ENCODE assay signal across 14 cellular contexts in the genomic region with DNA sequence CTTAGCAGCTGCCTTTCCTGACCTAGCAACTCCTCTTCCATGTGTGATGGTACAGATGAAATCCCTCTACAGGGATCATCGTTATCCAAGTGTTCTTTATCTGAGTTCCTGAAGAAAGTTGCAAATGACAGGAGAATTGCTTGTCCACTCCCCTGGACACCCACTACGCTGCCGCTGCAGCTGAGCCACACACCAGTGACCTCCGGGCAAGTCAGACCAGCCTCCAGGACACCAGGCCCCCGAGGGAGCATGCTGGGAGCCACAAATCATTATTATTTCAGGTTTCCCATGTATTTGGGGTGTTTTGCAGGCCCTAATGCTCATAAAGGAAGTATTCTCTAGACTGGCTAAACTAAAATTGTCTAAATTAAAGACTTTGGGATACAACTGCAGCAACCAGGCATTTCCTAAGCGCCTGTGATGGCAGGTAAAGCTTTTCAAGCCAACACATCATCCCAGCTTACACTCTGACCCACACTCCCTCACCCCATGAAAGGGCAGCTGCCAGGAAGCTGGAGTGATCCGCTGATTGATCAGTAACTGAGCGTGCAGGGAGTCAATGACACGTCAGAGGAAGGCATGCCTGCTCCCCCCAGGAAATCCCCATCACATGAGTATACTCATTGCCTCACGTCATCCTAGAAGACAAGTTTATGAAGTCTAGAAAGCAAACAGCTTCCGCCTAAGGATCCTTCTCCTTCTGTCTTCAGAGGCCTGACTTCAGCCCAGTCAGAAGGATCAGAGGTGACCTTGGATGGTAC. TPM values are rescaled to one million over a fixed set of nuclear protein-coding genes. Genes with fewer than 3 reads are reported as not detected.
DNase-seq lines count a peak whose midpoint lies in the region; FAIRE-seq and TF ChIP-seq lines count a peak whose summit lies in the region.
"Had no signal": no experiment of that assay in that cellular context is flagged by ENCODE, and none has a peak within 500 bp of the region (broad histone marks: within the 10 kb centered on the region; RNA-seq: fewer than 3 reads in every experiment).

No MANE protein-coding gene starts in this region.

- H3K14ac ChIP-seq in mesenchymal stem cell (ENCODE audit: low read length in 2 of 2): no peak overlapping the region

- no peak overlapping the region for H2AK5ac ChIP-seq in mesenchymal stem cell (ENCODE audit: low read length, severe bottlenecking)

- H2AFZ ChIP-seq in mesenchymal stem cell (ENCODE audit: low read depth, low read length): peak overlapping the region; percentile 53
- H2AFZ ChIP-seq: parathyroid adenoma had no signal

- 67% methylated on average over 11 of the region's 11 CpGs for WGBS in mesenchymal stem cell
- WGBS in small intestine, 3 donors: 73 to 84% (median 78%) methylated on average over 11 of the region's 11 CpGs

- H4K8ac ChIP-seq in mesenchymal stem cell (ENCODE audit: low read length): no peak overlapping the region

- no peaks in the 10 kb centered on the region for H3K9me3 ChIP-seq in mesenchymal stem cell (ENCODE audit: control insufficient read depth, low read length)
- no peaks in the 10 kb centered on the region for H3K9me3 ChIP-seq in small intestine (ENCODE audit: control insufficient read depth, low read depth)
- H3K9me3 ChIP-seq: gastrocnemius medialis, thyroid gland had no signal

- H3K27me3 ChIP-seq in mesenchymal stem cell (ENCODE audit: control insufficient read depth in 1 of 2, insufficient read depth in 1 of 2, low read length in 2 of 2) (peaks cover 0 to 21% of the 10 kb centered on the region in 2 experiments), small intestine (ENCODE audit: control insufficient read depth in 2 of 2, insufficient read depth in 2 of 2, low read length in 2 of 2) (peaks cover 0 to 3% of the 10 kb centered on the region in 2 donors)
- H3K27me3 ChIP-seq: thyroid gland had no signal

- H3K36me3 ChIP-seq in mesenchymal stem cell (ENCODE audit: control insufficient read depth in 1 of 2, insufficient read depth in 2 of 2, low read depth in 1 of 2, low read length in 2 of 2): no peaks in the 10 kb centered on the region
- H3K36me3 ChIP-seq in small intestine (ENCODE audit: control insufficient read depth in 2 of 2, insufficient read depth in 2 of 2, low read length in 2 of 2): no peaks in the 10 kb centered on the region
- H3K36me3 ChIP-seq: gastrocnemius medialis, thyroid gland had no signal

- FAIRE-seq in GM12892 (lab: Jason Lieb, UNC): peak; percentile 93
- no peak for FAIRE-seq in small intestine (lab: Jason Lieb, UNC)
- FAIRE-seq in frontal cortex (lab: Jason Lieb, UNC): no peak

- no peak for DNase-seq in GM12892 (ENCODE audit: insufficient read length)
- DNase-seq in HCEC 1CT: peak; percentile 73
- DNase-seq in SK-MEL-5 (ENCODE audit: low read depth, low spot score): peak; percentile 27
- DNase-seq in mesenchymal stem cell: peak; percentile 68
- no peak for DNase-seq in hippocampal formation (lab: John Stamatoyannopoulos, UW)
- DNase-seq in small intestine: no peak
- DNase-seq in amniotic stem cell (lab: John Stamatoyannopoulos, UW): no peak
- no peak for DNase-seq in frontal cortex (ENCODE audit: low spot score in 2 of 2)
- DNase-seq: DMS153; gastrocnemius medialis; NCI-H146; stimulated activated CD4-positive, alpha-beta T cell treated with anti-CD3 and anti-CD28 coated beads, Interleukin-4, amount 100 ng/mL, for 4 hours; thyroid gland had no signal

- no peak for TF ChIP-seq POLR2A in GM12892 (IDR thresholded peaks at IDR 0.05; ENCODE audit: low read depth, low read length)

- H3K23ac ChIP-seq in mesenchymal stem cell (ENCODE audit: low read length in 2 of 2): no peak overlapping the region

- H3K27ac ChIP-seq in mesenchymal stem cell (ENCODE audit: low read length, poor library complexity, severe bottlenecking) (peak overlapping the region; percentile 21), small intestine (ENCODE audit: low read depth in 1 of 2, low read length in 1 of 2) (no peak overlapping the region)
- H3K27ac ChIP-seq: gastrocnemius medialis, parathyroid adenoma, thyroid gland had no signal

- no peak overlapping the region for H3K9ac ChIP-seq in mesenchymal stem cell (ENCODE audit: low read length)
- H3K9ac ChIP-seq: parathyroid adenoma had no signal

- H2BK12ac ChIP-seq in mesenchymal stem cell (ENCODE audit: low read length in 2 of 2): no peak overlapping the region

- H2BK120ac ChIP-seq in mesenchymal stem cell (ENCODE audit: low read depth, low read length): no peak overlapping the region

- H3K18ac ChIP-seq in mesenchymal stem cell (ENCODE audit: low read depth in 1 of 2, low read length in 2 of 2): no peak overlapping the region

- no peak overlapping the region for H2BK15ac ChIP-seq in mesenchymal stem cell (ENCODE audit: low read depth, poor library complexity, severe bottlenecking)

- no peak overlapping the region for H3K4me2 ChIP-seq in mesenchymal stem cell (ENCODE audit: low read length, poor library complexity, severe bottlenecking)

- peaks cover 4% of the 10 kb centered on the region for H3K4me1 ChIP-seq in mesenchymal stem cell (ENCODE audit: control insufficient read depth, insufficient read depth, low read depth, low read length)
- H3K4me1 ChIP-seq in small intestine (ENCODE audit: control insufficient read depth in 2 of 2, insufficient read depth in 1 of 2, low read depth in 1 of 2, low read length in 1 of 2): no peaks in the 10 kb centered on the region
- H3K4me1 ChIP-seq: gastrocnemius medialis, parathyroid adenoma, thyroid gland had no signal

- H3K79me1 ChIP-seq in mesenchymal stem cell (replicated peaks; ENCODE audit: low read length, poor library complexity, severe bottlenecking): no peaks in the 10 kb centered on the region

- no peak overlapping the region for H3K4ac ChIP-seq in mesenchymal stem cell (ENCODE audit: low read depth in 1 of 2, low read length in 2 of 2)

- H3K4me3 ChIP-seq in mesenchymal stem cell (ENCODE audit: insufficient read depth in 1 of 2, low read depth in 1 of 2, low read length in 2 of 2) (no peak overlapping the region), small intestine (ENCODE audit: low read depth in 1 of 2, low read length in 2 of 2) (no peak overlapping the region)
- H3K4me3 ChIP-seq: gastrocnemius medialis, thyroid gland had no signal

- H2BK5ac ChIP-seq in mesenchymal stem cell (ENCODE audit: low read depth, low read length, poor library complexity, severe bottlenecking): no peak overlapping the region

- in situ Hi-C loops in SK-MEL-5 (cut with HindIII; ENCODE audit: low pct_unique_long_range_greater_than_20kb, low sequenced_read_pairs): no loop called here

- H4K91ac ChIP-seq in mesenchymal stem cell (ENCODE audit: low read length): no peak overlapping the region

RNA-seq across cellular contexts. Expression of a gene that starts 14.4 kb away (rescaled TPM):
- 0.95 TPM for polyA plus RNA-seq in GM12892 (2012; ENCODE audit: missing spikeins)
- 0.08 TPM in 1 of 2 replicates, not detected in the other for total RNA-seq in SK-MEL-5 (2014; rRNA removed; shearing (Covaris generic))
- 0.06 and 0.07 TPM in 2 replicates for polyA plus RNA-seq in SK-MEL-5 (2015; cell fraction: cytosol; rRNA removed)
- not detected in 2 replicates for polyA plus RNA-seq in SK-MEL-5 (2015; cell fraction: nucleus; rRNA removed)
- not detected for polyA plus RNA-seq in mesenchymal stem cell (2013, experiment 1 of 2)
- polyA plus RNA-seq in mesenchymal stem cell (2013, experiment 2 of 2): not detected
- 10 to 100 TPM in 1 of 3 donors, 1 to 10 TPM in 2; 6.7 to 17.8 (median 8.4) TPM for polyA plus RNA-seq in small intestine
- 0.41 TPM for total RNA-seq in frontal cortex

RNA-seq across cellular contexts. Expression of a gene that starts 59.5 kb away (rescaled TPM):
- polyA plus RNA-seq in GM12892 (2012; ENCODE audit: missing spikeins): 7.5 TPM
- total RNA-seq in SK-MEL-5 (2014; rRNA removed; shearing (Covaris generic)): 6.0 and 7.9 TPM in 2 replicates
- polyA plus RNA-seq in SK-MEL-5 (2015; cell fraction: cytosol; rRNA removed): 6.8 and 13.1 TPM in 2 replicates
- 26.6 and 35.9 TPM in 2 replicates for polyA plus RNA-seq in SK-MEL-5 (2015; cell fraction: nucleus; rRNA removed)
- polyA plus RNA-seq in mesenchymal stem cell (2013, experiment 1 of 2): 7.4 TPM
- polyA plus RNA-seq in mesenchymal stem cell (2013, experiment 2 of 2): 7.1 TPM
- polyA plus RNA-seq in small intestine: 10 to 100 TPM in 2 of 3 donors, 1 to 10 TPM in 1; 6.5 to 18.9 (median 12.3) TPM
- 0.82 TPM for total RNA-seq in frontal cortex

Comparison
In these comparisons a context has a peak if more than half of its experiments do, and no peak if none do; other contexts are left out.
1. DNase-seq: peak in HCEC 1CT (single experiment), SK-MEL-5 (single experiment) and mesenchymal stem cell (single experiment); none in GM12892 (single experiment), hippocampal formation (0 of 2), small intestine (single experiment), amniotic stem cell (single experiment) and frontal cortex (0 of 2).